7 cellular contexts compared by ENCODE assay signal in the genomic region with DNA sequence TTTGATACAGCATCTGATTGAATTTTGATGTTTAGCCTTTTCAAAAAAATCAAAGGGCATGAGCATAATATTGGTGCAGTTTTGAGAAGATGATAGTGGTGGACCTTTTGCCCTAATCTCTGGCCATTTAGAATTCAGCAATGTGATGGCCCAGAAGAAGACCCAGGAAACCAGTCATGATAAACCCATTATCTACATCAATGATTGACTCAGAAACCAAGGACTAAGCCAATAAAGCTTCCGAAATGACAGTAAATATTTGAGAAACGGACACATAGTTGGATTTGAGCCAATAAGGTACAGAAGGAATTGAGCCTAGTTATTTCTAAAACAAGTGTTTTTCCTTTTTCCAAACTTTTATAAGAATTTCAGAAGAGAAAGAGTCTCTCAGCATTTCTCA.
"Had no signal": no experiment of that assay in that cellular context is flagged by ENCODE, and none has a peak within 500 bp of the region (broad histone marks: within the 10 kb centered on the region; RNA-seq: fewer than 3 reads in every experiment).

No MANE protein-coding gene starts in this region.

- H3K36me3 ChIP-seq: HAP-1 had no signal

- FAIRE-seq: HTR-8/SVneo had no signal

- H3K9me3 ChIP-seq: HAP-1 had no signal

- DNase-seq: GM23248, GOT3, H7, HFFc6 had no signal

- H3K27ac ChIP-seq: GM23248 had no signal

- H3K9ac ChIP-seq: GM23248 had no signal

- H2AFZ ChIP-seq: GM23248 had no signal

- H3K4me3 ChIP-seq: GM23248, HAP-1 had no signal

- ATAC-seq: HCT116 had no signal
